Comparison of ENCODE assay signal across 10 cellular contexts in the genomic region with DNA sequence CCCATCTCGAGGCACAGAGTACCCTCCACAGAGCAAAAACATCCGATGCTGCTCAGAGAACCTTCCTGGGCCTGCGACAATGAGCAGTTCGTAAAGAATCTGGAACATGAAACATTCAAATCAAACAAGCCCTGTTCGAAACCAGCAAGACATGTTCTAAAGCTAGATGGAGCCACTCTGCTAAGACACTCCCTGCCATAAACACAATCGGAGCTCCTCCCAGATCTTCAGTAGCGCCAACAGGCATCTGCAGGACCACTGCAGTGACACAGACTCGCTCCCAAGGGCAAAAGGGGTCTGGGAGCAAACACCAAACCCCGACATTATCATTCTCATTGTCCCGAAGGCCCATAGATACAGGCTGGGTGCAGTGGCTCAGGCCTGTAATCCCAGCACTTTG.
DNase-seq lines count a peak whose midpoint lies in the region; ATAC-seq and TF ChIP-seq lines count a peak whose summit lies in the region.
"Had no signal": no experiment of that assay in that cellular context is flagged by ENCODE, and none has a peak within 500 bp of the region (broad histone marks: within the 10 kb centered on the region; RNA-seq: fewer than 3 reads in every experiment).

No MANE protein-coding gene starts in this region.

- no peaks in the 10 kb centered on the region for H3K23me2 ChIP-seq in H9 (ENCODE audit: insufficient read length, low read depth, low read length, poor library complexity, severe bottlenecking)

- no peak overlapping the region for H3K4ac ChIP-seq in H9 (ENCODE audit: low read depth, low read length)

- H3K27me3 ChIP-seq in psoas muscle (ENCODE audit: insufficient read depth in 3 of 3, low read length in 2 of 3) (no peaks in the 10 kb centered on the region), H9 (ENCODE audit: insufficient read depth, low read length) (no peaks in the 10 kb centered on the region)

- H3K14ac ChIP-seq in H9 (ENCODE audit: insufficient read depth, low read length) = no peak overlapping the region

- ATAC-seq in psoas muscle = peak; percentile 72 to 76 (median 74)
- ATAC-seq in HG03039 (IDR thresholded peaks at IDR 0.05; ENCODE audit: unreplicated experiment) = no peak
- no peak for ATAC-seq in HG03565 (IDR thresholded peaks at IDR 0.05; ENCODE audit: unreplicated experiment)
- ATAC-seq: activated T-cell treated with anti-CD3 and anti-CD28 coated beads, Interleukin-2, amount 50 U/mL, for 72 hours had no signal

- H2BK12ac ChIP-seq in H9 (ENCODE audit: insufficient read length, low read depth, low read length) = no peak overlapping the region

- H2BK20ac ChIP-seq in H9 (ENCODE audit: low read depth, low read length, poor library complexity, severe bottlenecking) = no peak overlapping the region

- intact Hi-C loops in cardiac septum (cut with DNase I) (loop anchor here (5.0 kb wide), 4 partner anchors 62 to 238 kb away; no protein-coding TSS in a partner anchor), psoas muscle (cut with DNase I) (loop anchor here (2.0 to 10.0 kb wide), 5 partner anchors 37 to 256 kb away; no protein-coding TSS in a partner anchor)

- H3K4me3 Mint-ChIP-seq in H9 = no peak overlapping the region
- H3K4me3 Mint-ChIP-seq: activated T-cell treated with anti-CD3 and anti-CD28 coated beads, Interleukin-2, amount 50 U/mL, for 72 hours had no signal

- peaks cover 49 to 52% of the 10 kb centered on the region in 2 experiments for H3K4me1 Mint-ChIP-seq in H9

- H3K9me3 ChIP-seq in psoas muscle (no peaks in the 10 kb centered on the region), H9 (ENCODE audit: control insufficient read depth, low read depth, low read length) (no peaks in the 10 kb centered on the region)

- H2BK15ac ChIP-seq in H9 (ENCODE audit: low read depth, low read length) = no peak overlapping the region

- no peak overlapping the region for H4K5ac ChIP-seq in H9 (ENCODE audit: insufficient read length, low read depth, low read length)

- H3K4me3 ChIP-seq in AG10803 (ENCODE audit: low read length) (peak overlapping the region; percentile 47), WI38 (ENCODE audit: low read depth, low read length) (peak overlapping the region; percentile 37; the same call in 1 of the 2 replicates), psoas muscle (peak overlapping the region; percentile 41)

- no peak overlapping the region for H3K18ac ChIP-seq in H9 (ENCODE audit: insufficient read length, low read depth, low read length)

- H3K79me1 ChIP-seq in H9 (ENCODE audit: insufficient read depth, low read depth, low read length, poor library complexity, severe bottlenecking) = no peaks in the 10 kb centered on the region

- no peaks in the 10 kb centered on the region; a peak in 1 of 7 replicates for H3K36me3 Mint-ChIP-seq in H9 (ENCODE audit: insufficient read depth in 1 of 3, low read depth in 3 of 3)

- H3K27me3 Mint-ChIP-seq in H9 (ENCODE audit: low read depth) = no peaks in the 10 kb centered on the region; the same call in none of the 2 replicates

- no peaks in the 10 kb centered on the region for H3K79me2 ChIP-seq in H9 (ENCODE audit: insufficient read depth, low read length)

- no peak overlapping the region for H3K56ac ChIP-seq in H9 (ENCODE audit: insufficient read length, low read depth, low read length)

- no peak overlapping the region for H2BK120ac ChIP-seq in H9 (ENCODE audit: low read depth, low read length, poor library complexity, severe bottlenecking)

- no peaks in the 10 kb centered on the region for H4K20me1 ChIP-seq in H9 (ENCODE audit: control insufficient read depth, insufficient read depth, insufficient read length)

- H4K8ac ChIP-seq in H9 (replicated peaks; ENCODE audit: insufficient read length, low read depth, low read length) = no peak overlapping the region

- H3K27ac Mint-ChIP-seq in H9 = no peak overlapping the region
- H3K27ac Mint-ChIP-seq: activated T-cell treated with anti-CD3 and anti-CD28 coated beads, Interleukin-2, amount 50 U/mL, for 72 hours had no signal

- H2BK5ac ChIP-seq in H9 (ENCODE audit: insufficient read length, low read length) = no peak overlapping the region

- peaks cover 0 to 4% of the 10 kb centered on the region in 2 donors for H3K36me3 ChIP-seq in psoas muscle (ENCODE audit: insufficient read depth in 1 of 2, low read depth in 1 of 2)

- H4K91ac ChIP-seq in H9 (ENCODE audit: insufficient read length, low read depth, low read length) = no peak overlapping the region

- H3K4me2 ChIP-seq in H9 (ENCODE audit: insufficient read depth, insufficient read length, low read length) = no peak overlapping the region

- no peak overlapping the region for H3T11ph ChIP-seq in H9 (ENCODE audit: low read length)

- TF ChIP-seq CTCF in AG10803 (conservative IDR thresholded peaks at IDR 0.05; ENCODE audit: low read length) (peak; percentile 43), WI38 (IDR thresholded peaks at IDR 0.05; ENCODE audit: low read depth, low read length) (0 out of 2 replicates have a peak, but pooled peaks have one; percentile 23), psoas muscle (IDR thresholded peaks at IDR 0.05) (peak; percentile 42), H9 (conservative IDR thresholded peaks at IDR 0.05) (no peak)

- H2AFZ ChIP-seq in H9 (ENCODE audit: low read length) = no peak overlapping the region

- peaks cover 65% of the 10 kb centered on the region for H3K4me1 ChIP-seq in psoas muscle
- peaks cover 2% of the 10 kb centered on the region; the same call in 1 of the 2 replicates for H3K4me1 ChIP-seq in H9 (ENCODE audit: insufficient read depth, low read length)

- WGBS in psoas muscle, 3 donors = 25 to 45% (median 29%) methylated on average over 10 of the region's 10 CpGs
- no CpG with 5 or more reads among the region's 10 CpGs for WGBS in H9 (ENCODE audit: extremely low coverage, insufficient read length, low lambda C conversion rate)

- no peak overlapping the region for H3K9ac ChIP-seq in H9 (ENCODE audit: extremely low read depth, insufficient read length, low read length)

- peaks cover 0 to 4% of the 10 kb centered on the region in 2 experiments; a peak in 2 of 5 replicates for H3K9me3 Mint-ChIP-seq in H9
- H3K9me3 Mint-ChIP-seq: activated T-cell treated with anti-CD3 and anti-CD28 coated beads, Interleukin-2, amount 50 U/mL, for 72 hours had no signal

- peak overlapping the region; percentile 81 for H3K27ac ChIP-seq in psoas muscle
- no peak overlapping the region for H3K27ac ChIP-seq in H9 (ENCODE audit: insufficient read length, low read depth, low read length)

- DNase-seq in AG10803 (ENCODE audit: low read depth) (peak; percentile 76), cardiac septum (ENCODE audit: low spot score) (peak; percentile 75), psoas muscle (peak in 1 of 2 donors; percentile 48), SHP77 (lab: John Stamatoyannopoulos, UW) (no peak), H9 (no peak)
- DNase-seq: activated T-cell treated with anti-CD3 and anti-CD28 coated beads, Interleukin-2, amount 50 U/mL, for 72 hours; NCI-H1694 treated with DMSO at 0.1 percent for 48 hours had no signal

- no peak overlapping the region for H3K23ac ChIP-seq in H9 (ENCODE audit: insufficient read length, low read depth, low read length)

- H2AK5ac ChIP-seq in H9 (ENCODE audit: insufficient read length, low read length) = no peak overlapping the region

Comparison
In these comparisons a context has a peak if more than half of its experiments do, and no peak if none do; other contexts are left out.
1. DNase-seq: peak in AG10803 (single experiment) and cardiac septum (single experiment); none in SHP77 (0 of 2) and H9 (single experiment).
2. ATAC-seq: peak in psoas muscle (4 of 4); none in HG03039 (single experiment) and HG03565 (single experiment).
3. Peak in every context shown above with its lines, with median percentiles within 50 percentile points of each other: H3K4me3 ChIP-seq.